21 cellular contexts compared by ENCODE assay signal in the genomic region with DNA sequence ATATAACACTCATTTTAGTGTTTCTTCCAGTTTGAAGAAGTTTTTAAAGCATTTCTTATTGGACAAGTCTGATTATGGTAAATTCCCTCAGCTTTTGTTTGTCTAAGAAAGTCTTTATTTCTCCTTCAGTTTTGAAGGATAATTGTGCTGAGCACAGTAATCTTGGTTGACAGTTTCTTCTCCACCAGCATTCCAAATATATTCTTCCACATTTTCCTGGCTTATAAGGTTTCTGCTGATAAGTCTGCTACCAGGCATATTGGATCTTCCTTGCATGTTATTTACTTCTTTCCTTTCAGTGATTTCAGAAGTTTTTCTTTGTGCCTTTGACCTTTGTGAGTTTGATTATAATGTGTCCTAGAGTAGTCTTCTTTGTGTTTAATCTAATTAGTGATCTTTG.
DNase-seq lines count a peak whose midpoint lies in the region; ATAC-seq and TF ChIP-seq lines count a peak whose summit lies in the region.
"Had no signal": no experiment of that assay in that cellular context is flagged by ENCODE, and none has a peak within 500 bp of the region (broad histone marks: within the 10 kb centered on the region; RNA-seq: fewer than 3 reads in every experiment).

No MANE protein-coding gene starts in this region.

- no peak overlapping the region for H3K4me3 Mint-ChIP-seq in activated T-cell treated with anti-CD3 and anti-CD28 coated beads, Interleukin-2, amount 50 U/mL, for 72 hours
- H3K4me3 Mint-ChIP-seq: CD8-positive, alpha-beta memory T cell; HFFc6 had no signal

- TF ChIP-seq CTCF in fibroblast of pulmonary artery (IDR thresholded peaks at IDR 0.05; ENCODE audit: low read length, missing control alignments): no peak

- H3K4me3 ChIP-seq in fibroblast of pulmonary artery (replicated peaks; ENCODE audit: low read depth, low read length): no peak overlapping the region

- no peak for DNase-seq in activated T-cell treated with anti-CD3 and anti-CD28 coated beads, Interleukin-2, amount 50 U/mL, for 72 hours
- no peak for DNase-seq in activated T-cell treated with anti-CD3 and anti-CD28 coated beads, Interleukin-2, amount 50 U/mL, for 48 hours
- peak; percentile 14 for DNase-seq in amniotic epithelial cell (ENCODE audit: low read depth)
- peak; percentile 4 for DNase-seq in fibroblast of pulmonary artery (ENCODE audit: low read depth)
- no peak for DNase-seq in SIG-M5 (lab: John Stamatoyannopoulos, UW)
- DNase-seq in activated gamma-delta T cell treated with Interleukin-2 at 50 U/mL for 16 hours: no peak
- DNase-seq in activated naive CD4-positive, alpha-beta T cell treated with Interleukin-2 at 50 U/mL for 16 hours: no peak
- DNase-seq: 8988T; BE2C; C1 segment of cervical spinal cord; CD4-positive, CD25-positive, alpha-beta regulatory T cell; CD8-positive, alpha-beta memory T cell; COR-L47; DMS 273 treated with DMSO at 0.1 percent for 48 hours; DMS53; DND-41; EL; HCEC 1CT; HFFc6; IMR-90; KBM-7 had no signal

- no peaks in the 10 kb centered on the region for H3K27me3 Mint-ChIP-seq in activated T-cell treated with anti-CD3 and anti-CD28 coated beads, Interleukin-2, amount 50 U/mL, for 72 hours (ENCODE audit: low read depth)
- H3K27me3 Mint-ChIP-seq: CD4-positive, CD25-positive, alpha-beta regulatory T cell; CD8-positive, alpha-beta memory T cell had no signal

- peaks cover 22 to 44% of the 10 kb centered on the region in 2 donors for H3K36me3 Mint-ChIP-seq in activated T-cell treated with anti-CD3 and anti-CD28 coated beads, Interleukin-2, amount 50 U/mL, for 72 hours (ENCODE audit: insufficient read depth in 2 of 2)

- H3K27ac Mint-ChIP-seq in activated T-cell treated with anti-CD3 and anti-CD28 coated beads, Interleukin-2, amount 50 U/mL, for 72 hours: peak overlapping the region; percentile 32
- H3K27ac Mint-ChIP-seq: CD4-positive, CD25-positive, alpha-beta regulatory T cell; HFFc6 had no signal

- H3K4me1 Mint-ChIP-seq in activated T-cell treated with anti-CD3 and anti-CD28 coated beads, Interleukin-2, amount 50 U/mL, for 72 hours (ENCODE audit: low read depth): peaks cover 18% of the 10 kb centered on the region

- ATAC-seq in activated T-cell treated with anti-CD3 and anti-CD28 coated beads, Interleukin-2, amount 50 U/mL, for 72 hours (replicated peaks in 1 of 2): no peak

- H3K9me3 Mint-ChIP-seq in activated T-cell treated with anti-CD3 and anti-CD28 coated beads, Interleukin-2, amount 50 U/mL, for 72 hours: peaks cover 8 to 21% of the 10 kb centered on the region in 2 donors

Comparison
In these comparisons a context has a peak if more than half of its experiments do, and no peak if none do; other contexts are left out.
1. DNase-seq: peak in amniotic epithelial cell (single experiment) and fibroblast of pulmonary artery (single experiment); none in activated T-cell treated with anti-CD3 and anti-CD28 coated beads, Interleukin-2, amount 50 U/mL, for 72 hours (0 of 2), activated T-cell treated with anti-CD3 and anti-CD28 coated beads, Interleukin-2, amount 50 U/mL, for 48 hours (0 of 2), SIG-M5 (single experiment), activated gamma-delta T cell treated with Interleukin-2 at 50 U/mL for 16 hours (single experiment) and activated naive CD4-positive, alpha-beta T cell treated with Interleukin-2 at 50 U/mL for 16 hours (single experiment).